In genomic region chr19:5994407-5995165, GRCh38 we compare ENCODE assay signal across 1 cellular context.
TF ChIP-seq lines count a peak whose summit lies in the region.

No MANE protein-coding gene starts in this region.

TF ChIP-seq in HepG2, 621 proteins besides CTCF, POLR2A, EP300 and RAD21 (continued from another document):
- no peak for TF ChIP-seq ZNF609 (CRISPR knock-in tag; IDR thresholded peaks at IDR 0.05; ENCODE audit: borderline replicate concordance)
- TF ChIP-seq FOXA3 (CRISPR knock-in tag; IDR thresholded peaks at IDR 0.05): 0 out of 2 replicates have a peak, but pooled peaks have one; percentile 20
- TF ChIP-seq HNF4A (CRISPR knock-in tag; IDR thresholded peaks at IDR 0.05): peak; percentile 38
- TF ChIP-seq MEF2D (CRISPR knock-in tag; IDR thresholded peaks at IDR 0.05): no peak
- TF ChIP-seq ATF1 (CRISPR knock-in tag; IDR thresholded peaks at IDR 0.05): no peak
- TF ChIP-seq PATZ1 (CRISPR knock-in tag; IDR thresholded peaks at IDR 0.05): peak; percentile 37; the same call in 1 of the 2 replicates
